ENCODE assay signal across 8 cellular contexts in genomic region chr4:61202638-61203495, GRCh38. TPM values are rescaled to one million over a fixed set of nuclear protein-coding genes. Genes with fewer than 3 reads are reported as not detected.
DNase-seq lines count a peak whose midpoint lies in the region; ATAC-seq and TF ChIP-seq lines count a peak whose summit lies in the region.

No MANE protein-coding gene starts in this region.

- H3K4me2 ChIP-seq in osteoblast (ENCODE audit: insufficient read depth, low read length), result no peak overlapping the region

- ATAC-seq in HG02678 (IDR thresholded peaks at IDR 0.05; ENCODE audit: unreplicated experiment) (no peak), left colon (no peak)
- ATAC-seq in stimulated activated memory B cell treated with anti-CD40 and anti-IgM and Interleukin-4, amounts not matched to agents 10 μg/mL and 1 μg/mL and 100 μg/mL, for 72 hours, result no peak

- no peaks in the 10 kb centered on the region for H3K36me3 Mint-ChIP-seq in stimulated activated memory B cell treated with anti-CD40 and anti-IgM and Interleukin-4, amounts not matched to agents 10 μg/mL and 1 μg/mL and 100 μg/mL, for 72 hours

- H3K79me2 ChIP-seq in osteoblast (ENCODE audit: insufficient read depth, low read length), result no peaks in the 10 kb centered on the region

- H3K9me3 ChIP-seq in osteoblast (ENCODE audit: low read depth, low read length), result no peaks in the 10 kb centered on the region

- H3K4me3 ChIP-seq in fibroblast of pulmonary artery (replicated peaks; ENCODE audit: low read depth, low read length) (peak overlapping the region; percentile 62), osteoblast (ENCODE audit: insufficient read depth, low read length) (no peak overlapping the region)

- intact Hi-C loops in left colon (cut with DNase I, micrococcal nuclease), result no loop called here

- no peaks in the 10 kb centered on the region for H3K4me1 ChIP-seq in osteoblast (ENCODE audit: insufficient read depth, low read length)

- no peaks in the 10 kb centered on the region for H3K4me1 Mint-ChIP-seq in stimulated activated memory B cell treated with anti-CD40 and anti-IgM and Interleukin-4, amounts not matched to agents 10 μg/mL and 1 μg/mL and 100 μg/mL, for 72 hours

- H3K27ac ChIP-seq in osteoblast (ENCODE audit: low read depth, low read length), result no peak overlapping the region

- TF ChIP-seq CTCF in fibroblast of pulmonary artery (IDR thresholded peaks at IDR 0.05; ENCODE audit: low read length, missing control alignments), result no peak
- no peak for TF ChIP-seq CTCF in osteoblast (IDR thresholded peaks at IDR 0.05; ENCODE audit: extremely low read depth, low read depth, low read length)

- DNase-seq in DMS53 (lab: John Stamatoyannopoulos, UW) (peak; percentile 83), NCI-H69 (lab: John Stamatoyannopoulos, UW) (peak; percentile 95), fibroblast of pulmonary artery (ENCODE audit: low read depth) (peak; percentile 11), osteoblast (ENCODE audit: insufficient read length, low spot score, missing footprints) (peak; percentile 84), ureter (ENCODE audit: low spot score) (no peak), left colon (no peak)

- H3K27me3 Mint-ChIP-seq in stimulated activated memory B cell treated with anti-CD40 and anti-IgM and Interleukin-4, amounts not matched to agents 10 μg/mL and 1 μg/mL and 100 μg/mL, for 72 hours, result peaks cover 52% of the 10 kb centered on the region

- H3K27ac Mint-ChIP-seq in stimulated activated memory B cell treated with anti-CD40 and anti-IgM and Interleukin-4, amounts not matched to agents 10 μg/mL and 1 μg/mL and 100 μg/mL, for 72 hours, result no peak overlapping the region

- H3K36me3 ChIP-seq in osteoblast (ENCODE audit: insufficient read depth, low read length), result no peaks in the 10 kb centered on the region

- H3K27me3 ChIP-seq in osteoblast (ENCODE audit: insufficient read depth, low read length), result peaks cover 23% of the 10 kb centered on the region

- H3K4me3 Mint-ChIP-seq in stimulated activated memory B cell treated with anti-CD40 and anti-IgM and Interleukin-4, amounts not matched to agents 10 μg/mL and 1 μg/mL and 100 μg/mL, for 72 hours, result no peak overlapping the region

- H3K9me3 Mint-ChIP-seq in stimulated activated memory B cell treated with anti-CD40 and anti-IgM and Interleukin-4, amounts not matched to agents 10 μg/mL and 1 μg/mL and 100 μg/mL, for 72 hours, result no peaks in the 10 kb centered on the region

- H4K20me1 ChIP-seq in osteoblast (ENCODE audit: insufficient read depth, low read length), result no peaks in the 10 kb centered on the region

- no peak overlapping the region for H2AFZ ChIP-seq in osteoblast (ENCODE audit: low read length)

RNA-seq across cellular contexts. Expression of gene ADGRL3, which starts 2.7 kb away (rescaled TPM):
- 0.29 TPM in 1 of 2 replicates, not detected in the other for total RNA-seq in osteoblast
- total RNA-seq in ureter, result 17.9 TPM
- total RNA-seq in left colon, result 1 to 10 TPM; 4.0 to 5.2 TPM

Comparison
In these comparisons a context has a peak if more than half of its experiments do, and no peak if none do; other contexts are left out.
1. DNase-seq: peak in DMS53 (single experiment), NCI-H69 (single experiment), fibroblast of pulmonary artery (single experiment) and osteoblast (single experiment); none in ureter (single experiment) and left colon (0 of 2).